1 cellular context compared by ENCODE assay signal in the genomic region with DNA sequence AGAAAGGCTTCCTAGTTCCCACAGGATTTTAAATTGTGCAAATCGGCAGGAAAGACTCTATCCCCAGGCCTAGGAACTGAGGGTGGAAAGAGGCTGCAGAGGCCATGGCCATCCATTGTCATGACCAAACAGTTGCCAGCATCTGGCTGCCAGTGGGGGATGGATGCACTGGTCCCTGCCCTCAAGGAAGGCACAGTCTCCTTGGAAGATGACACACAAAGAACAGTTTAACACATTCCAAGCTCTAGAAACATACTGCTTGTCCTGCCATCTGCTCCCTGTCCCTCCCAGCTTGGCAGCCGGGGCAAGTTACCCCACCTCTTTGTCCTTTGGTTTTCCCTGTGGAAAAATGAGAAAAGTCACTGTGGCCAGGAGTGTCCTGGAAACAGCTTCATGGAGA.
TF ChIP-seq lines count a peak whose summit lies in the region.

No MANE protein-coding gene starts in this region.

TF ChIP-seq in IMR-90, 13 proteins besides CTCF, POLR2A, EP300 and RAD21:
- TF ChIP-seq FOS (IDR thresholded peaks at IDR 0.05; ENCODE audit: low read depth, low read length) = no peak
- no peak for TF ChIP-seq NFE2L2 (IDR thresholded peaks at IDR 0.05; ENCODE audit: low read depth, low read length)
- TF ChIP-seq CEBPB (IDR thresholded peaks at IDR 0.05; ENCODE audit: low read depth, low read length) = no peak
- no peak for TF ChIP-seq CHD1 (IDR thresholded peaks at IDR 0.05; ENCODE audit: low read depth, low read length)
- no peak for TF ChIP-seq MAZ (IDR thresholded peaks at IDR 0.05; ENCODE audit: borderline replicate concordance, low read depth, low read length)
- no peak for TF ChIP-seq RFX5 (IDR thresholded peaks at IDR 0.05; ENCODE audit: low read depth, low read length)
- TF ChIP-seq MXI1 (IDR thresholded peaks at IDR 0.05; ENCODE audit: borderline replicate concordance, low read depth, low read length) = no peak
- no peak for TF ChIP-seq SMC3 (IDR thresholded peaks at IDR 0.05; ENCODE audit: low read depth, low read length)
- TF ChIP-seq ELK1 (IDR thresholded peaks at IDR 0.05; ENCODE audit: borderline replicate concordance, low read depth, low read length) = no peak
- TF ChIP-seq USF2 (IDR thresholded peaks at IDR 0.05; ENCODE audit: low read depth, low read length) = no peak
- TF ChIP-seq RCOR1 (IDR thresholded peaks at IDR 0.05; ENCODE audit: insufficient replicate concordance, low read length) = no peak
- no peak for TF ChIP-seq BHLHE40 (IDR thresholded peaks at IDR 0.05; ENCODE audit: low read depth, low read length)
- no peak for TF ChIP-seq MAFK (IDR thresholded peaks at IDR 0.05; ENCODE audit: low read depth, low read length)
